ENCODE assay signal across 24 cellular contexts in genomic region chr1:170407138-170407537, GRCh38.
"Had no signal": no experiment of that assay in that cellular context is flagged by ENCODE, and none has a peak within 500 bp of the region (broad histone marks: within the 10 kb centered on the region; RNA-seq: fewer than 3 reads in every experiment).

No MANE protein-coding gene starts in this region.

- ATAC-seq: body of pancreas, left lung, natural killer cell, right lobe of liver, T-helper 17 cell had no signal

- H3K36me3 ChIP-seq: cardiac muscle cell, left lung, right lobe of liver, uterus had no signal

- H3K27me3 Mint-ChIP-seq: dendritic cell treated with granulocyte-macrophage colony-stimulating factor and Interleukin-4, amounts not matched to agents 40 ng/mL and 50 ng/mL, for 4 days had no signal

- H3K9me3 Mint-ChIP-seq: activated CD4-positive, alpha-beta memory T cell treated with anti-CD3 and anti-CD28 coated beads for 36 hours; activated naive CD8-positive, alpha-beta T cell treated with anti-CD3 and anti-CD28 coated beads for 36 hours; dendritic cell treated with granulocyte-macrophage colony-stimulating factor and Interleukin-4, amounts not matched to agents 40 ng/mL and 50 ng/mL, for 4 days; natural killer cell had no signal

- H3K4me3 ChIP-seq: body of pancreas, cardiac muscle cell, left lung, right lobe of liver, testis, uterus had no signal

- H3K4me3 Mint-ChIP-seq: activated CD4-positive, alpha-beta memory T cell treated with anti-CD3 and anti-CD28 coated beads for 36 hours; activated naive CD8-positive, alpha-beta T cell treated with anti-CD3 and anti-CD28 coated beads for 36 hours; dendritic cell treated with granulocyte-macrophage colony-stimulating factor and Interleukin-4, amounts not matched to agents 40 ng/mL and 50 ng/mL, for 4 days; immature natural killer cell; natural killer cell; T-helper 17 cell had no signal

- H3K9me3 ChIP-seq: body of pancreas, left lung, right lobe of liver, testis, uterus had no signal

- H3K27me3 ChIP-seq: body of pancreas, cardiac muscle cell, left lung, right lobe of liver, testis, uterus had no signal

- H3K4me1 ChIP-seq: body of pancreas, left lung, parathyroid adenoma, right lobe of liver, testis had no signal

- H3K4me1 Mint-ChIP-seq: activated naive CD8-positive, alpha-beta T cell treated with anti-CD3 and anti-CD28 coated beads for 36 hours; immature natural killer cell; natural killer cell; T-helper 17 cell had no signal

- H3K27ac Mint-ChIP-seq: activated CD4-positive, alpha-beta memory T cell treated with anti-CD3 and anti-CD28 coated beads for 36 hours; activated naive CD8-positive, alpha-beta T cell treated with anti-CD3 and anti-CD28 coated beads for 36 hours; dendritic cell treated with granulocyte-macrophage colony-stimulating factor and Interleukin-4, amounts not matched to agents 40 ng/mL and 50 ng/mL, for 4 days; immature natural killer cell; natural killer cell; T-helper 17 cell had no signal

- H3K27ac ChIP-seq: body of pancreas, cardiac muscle cell, left lung, parathyroid adenoma, right lobe of liver, testis, uterus had no signal

- DNase-seq: activated CD4-positive, alpha-beta memory T cell treated with anti-CD3 and anti-CD28 coated beads for 36 hours; activated CD4-positive, alpha-beta T cell treated with anti-CD3 and anti-CD28 coated beads for 48 hours; activated naive CD4-positive, alpha-beta T cell treated with Interleukin-2 at 50 U/mL for 16 hours; activated naive CD8-positive, alpha-beta T cell treated with anti-CD3 and anti-CD28 coated beads for 36 hours; activated T-cell treated with anti-CD3 and anti-CD28 coated beads, Interleukin-2, amount 50 U/mL, for 48 hours; amygdala; body of pancreas; effector CD4-positive, alpha-beta T cell; erythroblast; foreskin melanocyte; immature natural killer cell; left lung; midbrain; natural killer cell; right lobe of liver; stimulated activated CD4-positive, alpha-beta T cell treated with anti-CD3 and anti-CD28 coated beads, Interleukin-2, amount 100 ng/mL, for 48 hours; stimulated activated naive CD4-positive, alpha-beta T cell; T-helper 17 cell; testis; trophoblast cell; uterus had no signal

- H3K36me3 Mint-ChIP-seq: activated CD4-positive, alpha-beta memory T cell treated with anti-CD3 and anti-CD28 coated beads for 36 hours; activated naive CD8-positive, alpha-beta T cell treated with anti-CD3 and anti-CD28 coated beads for 36 hours; immature natural killer cell; natural killer cell had no signal
